In genomic region chr18:26471826-26472225, GRCh38 we compare ENCODE assay signal across 32 cellular contexts.
"Had no signal": no experiment of that assay in that cellular context is flagged by ENCODE, and none has a peak within 500 bp of the region (broad histone marks: within the 10 kb centered on the region; RNA-seq: fewer than 3 reads in every experiment).

No MANE protein-coding gene starts in this region.

- H3K9me3 ChIP-seq: ascending aorta, SJSA1, SK-N-SH had no signal

- H3K4me3 ChIP-seq: ascending aorta, SJSA1 had no signal

- H3K4me3 Mint-ChIP-seq: activated B cell treated with CpG ODN at 0.5 μM for 24 hours; activated CD4-positive, alpha-beta memory T cell treated with anti-CD3 and anti-CD28 coated beads for 36 hours; activated naive CD4-positive, alpha-beta T cell treated with anti-CD3 and anti-CD28 coated beads, Interleukin-2, amount 10 ng/mL, durations not matched to agents 7 days and 5 days; activated naive CD8-positive, alpha-beta T cell; activated naive CD8-positive, alpha-beta T cell treated with anti-CD3 and anti-CD28 coated beads, Interleukin-2, amount 50 U/mL, for 24 hours had no signal

- H3K9me2 ChIP-seq: SK-N-SH had no signal

- H3K27ac ChIP-seq: ascending aorta, SJSA1, VCaP had no signal

- H3K27me3 ChIP-seq: ascending aorta, SJSA1 had no signal

- H3K36me3 Mint-ChIP-seq: activated CD4-positive, alpha-beta memory T cell treated with anti-CD3 and anti-CD28 coated beads for 36 hours; activated naive CD4-positive, alpha-beta T cell treated with anti-CD3 and anti-CD28 coated beads, Interleukin-2, amount 10 ng/mL, durations not matched to agents 7 days and 5 days had no signal

- H3K27ac Mint-ChIP-seq: activated B cell treated with CpG ODN at 0.5 μM for 24 hours; activated CD4-positive, alpha-beta memory T cell treated with anti-CD3 and anti-CD28 coated beads for 36 hours; activated naive CD4-positive, alpha-beta T cell treated with anti-CD3 and anti-CD28 coated beads, Interleukin-2, amount 10 ng/mL, durations not matched to agents 7 days and 5 days; activated naive CD8-positive, alpha-beta T cell; activated naive CD8-positive, alpha-beta T cell treated with anti-CD3 and anti-CD28 coated beads, Interleukin-2, amount 50 U/mL, for 24 hours had no signal

- H3K9me3 Mint-ChIP-seq: activated B cell treated with CpG ODN at 0.5 μM for 24 hours; activated CD4-positive, alpha-beta memory T cell treated with anti-CD3 and anti-CD28 coated beads for 36 hours; activated naive CD4-positive, alpha-beta T cell treated with anti-CD3 and anti-CD28 coated beads, Interleukin-2, amount 10 ng/mL, durations not matched to agents 7 days and 5 days; activated naive CD8-positive, alpha-beta T cell treated with anti-CD3 and anti-CD28 coated beads, Interleukin-2, amount 50 U/mL, for 24 hours had no signal

- H3K4me1 Mint-ChIP-seq: activated naive CD4-positive, alpha-beta T cell treated with anti-CD3 and anti-CD28 coated beads, Interleukin-2, amount 10 ng/mL, durations not matched to agents 7 days and 5 days; activated naive CD8-positive, alpha-beta T cell treated with anti-CD3 and anti-CD28 coated beads, Interleukin-2, amount 50 U/mL, for 24 hours had no signal

- H3K4me1 ChIP-seq: ascending aorta had no signal

- H3K27me3 Mint-ChIP-seq: activated B cell treated with CpG ODN at 0.5 μM for 24 hours; activated CD4-positive, alpha-beta memory T cell treated with anti-CD3 and anti-CD28 coated beads for 36 hours; activated naive CD4-positive, alpha-beta T cell treated with anti-CD3 and anti-CD28 coated beads, Interleukin-2, amount 10 ng/mL, durations not matched to agents 7 days and 5 days; activated naive CD8-positive, alpha-beta T cell; activated naive CD8-positive, alpha-beta T cell treated with anti-CD3 and anti-CD28 coated beads, Interleukin-2, amount 50 U/mL, for 24 hours had no signal

- DNase-seq: activated B cell treated with CpG ODN at 0.5 μM for 24 hours; activated CD4-positive, alpha-beta memory T cell treated with anti-CD3 and anti-CD28 coated beads for 36 hours; activated CD4-positive, alpha-beta T cell treated with anti-CD3 and anti-CD28 coated beads for 4 hours; activated CD4-positive, alpha-beta T cell treated with anti-CD3 and anti-CD28 coated beads, Interleukin-2, amount 50 U/mL, for 1 hour; activated CD4-positive, CD25-positive, alpha-beta regulatory T cell treated with anti-CD3 and anti-CD28 coated beads, Interleukin-2, amount 50 U/mL, for 72 hours; activated CD8-positive, alpha-beta memory T cell treated with anti-CD3 and anti-CD28 coated beads, Interleukin-2, amount 50 U/mL, for 4 hours; activated effector memory CD4-positive, alpha-beta T cell treated with Interleukin-2 at 50 U/mL for 16 hours; activated naive CD4-positive, alpha-beta T cell treated with anti-CD3 and anti-CD28 coated beads, Interleukin-2, amount 10 ng/mL, durations not matched to agents 7 days and 5 days; activated naive CD8-positive, alpha-beta T cell treated with anti-CD3 and anti-CD28 coated beads, Interleukin-2, amount 50 U/mL, for 24 hours; activated T-cell treated with anti-CD3 and anti-CD28 coated beads, Interleukin-2, amount 50 U/mL, for 48 hours; amniotic stem cell; NCI-H1092 treated with DMSO at 0.1 percent for 48 hours; NCI-H1417; NCI-H146; NCI-H187; NCI-H2029 treated with DMSO at 0.1 percent for 48 hours; NCI-H2107; NCI-H2171 treated with DMSO at 0.1 percent for 48 hours; NCI-H2227 treated with DMSO at 0.1 percent for 48 hours; NCI-H446 treated with DMSO at 0.1 percent for 48 hours; NCI-H524; NCI-H69; SHP77 treated with DMSO at 0.1 percent for 48 hours; SK-N-SH; T-helper 1 cell; T-helper 2 cell; T-helper 9 cell had no signal

- ATAC-seq: activated naive CD8-positive, alpha-beta T cell treated with anti-CD3 and anti-CD28 coated beads, Interleukin-2, amount 50 U/mL, for 24 hours; Panc1 had no signal
